ENCODE assay signal across 36 cellular contexts in the genomic region with DNA sequence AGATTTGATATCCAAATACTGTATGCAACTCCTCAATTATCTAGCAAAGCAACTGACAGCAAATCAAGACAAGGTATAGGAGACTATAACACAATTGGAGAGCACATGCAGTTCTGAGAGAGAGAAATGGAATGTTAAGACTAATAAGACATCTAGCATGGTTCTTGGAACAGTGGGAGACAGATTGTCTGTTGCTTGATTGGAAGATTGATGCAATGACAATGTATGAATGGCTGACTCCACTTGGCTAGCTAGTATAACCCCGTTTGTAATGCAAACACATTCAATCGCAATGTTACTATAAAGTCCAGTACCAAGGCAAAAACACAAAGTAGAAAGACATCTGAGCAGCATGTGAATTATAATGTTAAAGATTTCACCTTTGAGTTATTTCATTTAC.
DNase-seq lines count a peak whose midpoint lies in the region; ATAC-seq, FAIRE-seq and TF ChIP-seq lines count a peak whose summit lies in the region.
"Had no signal": no experiment of that assay in that cellular context is flagged by ENCODE, and none has a peak within 500 bp of the region (broad histone marks: within the 10 kb centered on the region; RNA-seq: fewer than 3 reads in every experiment).

No MANE protein-coding gene starts in this region.

- no peak overlapping the region for H4K91ac ChIP-seq in neuronal stem cell (ENCODE audit: low read depth, low read length, poor library complexity)

- no peaks in the 10 kb centered on the region for H3K79me1 ChIP-seq in neuronal stem cell (ENCODE audit: low read depth, low read length)

- no peaks in the 10 kb centered on the region for H3K27me3 Mint-ChIP-seq in activated CD4-positive, alpha-beta T cell treated with anti-CD3 and anti-CD28 coated beads, Interleukin-2, amount 10 ng/mL, durations not matched to agents 24 days and 14 days
- H3K27me3 Mint-ChIP-seq: B cell; CD4-positive, alpha-beta memory T cell; CD4-positive, alpha-beta T cell; CD4-positive, CD25-positive, alpha-beta regulatory T cell; CD8-positive, alpha-beta memory T cell had no signal

- H3K23ac ChIP-seq in neuronal stem cell (ENCODE audit: low read depth, low read length, poor library complexity) = no peak overlapping the region

- no peaks in the 10 kb centered on the region for H3K4me1 Mint-ChIP-seq in activated CD4-positive, alpha-beta T cell treated with anti-CD3 and anti-CD28 coated beads, Interleukin-2, amount 10 ng/mL, durations not matched to agents 24 days and 14 days
- H3K4me1 Mint-ChIP-seq: B cell; CD14-positive monocyte; CD4-positive, alpha-beta memory T cell; CD4-positive, CD25-positive, alpha-beta regulatory T cell; CD8-positive, alpha-beta memory T cell had no signal

- H3K36me3 Mint-ChIP-seq in activated CD4-positive, alpha-beta T cell treated with anti-CD3 and anti-CD28 coated beads, Interleukin-2, amount 10 ng/mL, durations not matched to agents 24 days and 14 days (ENCODE audit: low read depth) = no peaks in the 10 kb centered on the region
- H3K36me3 Mint-ChIP-seq: CD14-positive monocyte; CD4-positive, alpha-beta memory T cell; CD4-positive, CD25-positive, alpha-beta regulatory T cell; CD8-positive, alpha-beta memory T cell; CD8-positive, alpha-beta T cell had no signal

- H3K27ac Mint-ChIP-seq in activated CD4-positive, alpha-beta T cell treated with anti-CD3 and anti-CD28 coated beads, Interleukin-2, amount 10 ng/mL, durations not matched to agents 24 days and 14 days = no peak overlapping the region
- H3K27ac Mint-ChIP-seq: B cell; CD14-positive monocyte; CD4-positive, alpha-beta memory T cell; CD4-positive, alpha-beta T cell; CD4-positive, CD25-positive, alpha-beta regulatory T cell; CD8-positive, alpha-beta memory T cell; CD8-positive, alpha-beta T cell had no signal

- peaks cover 3% of the 10 kb centered on the region for H3F3A ChIP-seq in neural cell (ENCODE audit: insufficient read depth, low read length, poor library complexity, severe bottlenecking)

- peak; percentile 35 for FAIRE-seq in D721Med (lab: Jason Lieb, UNC)
- peak; percentile 5 for FAIRE-seq in GM12891 (lab: Jason Lieb, UNC)
- FAIRE-seq: A204.1, A549 had no signal

- no peak overlapping the region for H3K18ac ChIP-seq in neuronal stem cell (ENCODE audit: low read length)

- no peak overlapping the region for H3K4ac ChIP-seq in neuronal stem cell (ENCODE audit: low read length)

- H4K20me1 ChIP-seq in neural cell (ENCODE audit: insufficient read depth) = no peaks in the 10 kb centered on the region
- H4K20me1 ChIP-seq: BLaER1; BLaER1 treated with 17β-estradiol and CSF1 and Interleukin-3, amounts not matched to agents 10 nM and 100 nM had no signal

- H2BK15ac ChIP-seq in neuronal stem cell (ENCODE audit: low read length) = no peak overlapping the region

- H2BK12ac ChIP-seq in neuronal stem cell (ENCODE audit: low read length) = no peak overlapping the region

- ATAC-seq in activated CD4-positive, CD25-positive, alpha-beta regulatory T cell treated with anti-CD3 and anti-CD28 coated beads, Interleukin-2, amount 50 U/mL, for 24 hours = no peak
- ATAC-seq: A549; CD8-positive, alpha-beta T cell had no signal

- H3K27ac ChIP-seq in neural cell (ENCODE audit: low read length) (peak overlapping the region; percentile 17), neuronal stem cell (replicated peaks; ENCODE audit: low read length) (no peak overlapping the region)
- H3K27ac ChIP-seq: 22Rv1; A549; BLaER1; BLaER1 treated with 17β-estradiol and CSF1 and Interleukin-3, amounts not matched to agents 10 nM and 100 nM; C4-2B had no signal

- peak; percentile 85 for TF ChIP-seq EP300 in neural cell (conservative IDR thresholded peaks at IDR 0.05; ENCODE audit: poor library complexity, severe bottlenecking)

- no peak for TF ChIP-seq RAD21 in neural cell (conservative IDR thresholded peaks at IDR 0.05)

- H3K9me3 ChIP-seq in neural cell (ENCODE audit: low read length) = no peaks in the 10 kb centered on the region
- no peaks in the 10 kb centered on the region for H3K9me3 ChIP-seq in neuronal stem cell (replicated peaks in 1 of 2; ENCODE audit: control insufficient read depth in 2 of 2, insufficient read depth in 1 of 2, low read depth in 1 of 2, low read length in 2 of 2)
- H3K9me3 ChIP-seq: BE2C, BLaER1, Caco-2 had no signal

- H3K36me3 ChIP-seq in neural cell (ENCODE audit: insufficient read depth, low read length) (no peaks in the 10 kb centered on the region), neuronal stem cell (replicated peaks in 1 of 2; ENCODE audit: control insufficient read depth in 2 of 2, insufficient read depth in 2 of 2, low read length in 2 of 2) (no peaks in the 10 kb centered on the region)
- H3K36me3 ChIP-seq: BE2C; BLaER1; BLaER1 treated with 17β-estradiol and CSF1 and Interleukin-3, amounts not matched to agents 10 nM and 100 nM had no signal

- H2AFZ ChIP-seq in neural cell (ENCODE audit: low read depth, low read length) (no peak overlapping the region), neuronal stem cell (ENCODE audit: low read length) (peak overlapping the region; percentile 32)

- H3K9me3 Mint-ChIP-seq in activated CD4-positive, alpha-beta T cell treated with anti-CD3 and anti-CD28 coated beads, Interleukin-2, amount 10 ng/mL, durations not matched to agents 24 days and 14 days = no peaks in the 10 kb centered on the region

- no peak overlapping the region for H3K14ac ChIP-seq in neuronal stem cell (ENCODE audit: low read length)

- no peak overlapping the region for H2BK120ac ChIP-seq in neuronal stem cell (ENCODE audit: low read depth, low read length)

- TF ChIP-seq CTCF in D721Med (IDR thresholded peaks at IDR 0.05; ENCODE audit: insufficient read depth, missing control alignments) (no peak), neural cell (IDR thresholded peaks at IDR 0.05; ENCODE audit: poor library complexity, severe bottlenecking) (no peak)

- no CpG with 5 or more reads among the region's 2 CpGs for WGBS in neuronal stem cell (ENCODE audit: extremely low coverage in 2 of 2, insufficient read length in 2 of 2, insufficient replicate concordance in 1 of 2), 2 donors

- no peak overlapping the region for H3K4me3 Mint-ChIP-seq in activated CD4-positive, alpha-beta T cell treated with anti-CD3 and anti-CD28 coated beads, Interleukin-2, amount 10 ng/mL, durations not matched to agents 24 days and 14 days
- H3K4me3 Mint-ChIP-seq: B cell; CD14-positive monocyte; CD4-positive, alpha-beta memory T cell; CD4-positive, alpha-beta T cell; CD4-positive, CD25-positive, alpha-beta regulatory T cell; CD8-positive, alpha-beta memory T cell; CD8-positive, alpha-beta T cell had no signal

- H3K79me2 ChIP-seq in neural cell (replicated peaks; ENCODE audit: insufficient read depth, low read length) = no peaks in the 10 kb centered on the region

- H2AK5ac ChIP-seq in neuronal stem cell (ENCODE audit: low read depth, low read length) = no peak overlapping the region

- intact Hi-C loops in activated CD4-positive, alpha-beta T cell treated with anti-CD3 and anti-CD28 coated beads, Interleukin-2, amount 10 ng/mL, durations not matched to agents 24 days and 14 days (cut with micrococcal nuclease) = no loop called here

- no peaks in the 10 kb centered on the region for H3K4me1 ChIP-seq in neuronal stem cell (ENCODE audit: control insufficient read depth in 2 of 2, insufficient read depth in 1 of 2, low read depth in 1 of 2, low read length in 2 of 2)
- H3K4me1 ChIP-seq: A549; BE2C; BLaER1; BLaER1 treated with 17β-estradiol and CSF1 and Interleukin-3, amounts not matched to agents 10 nM and 100 nM; Caco-2 had no signal

- H3K27me3 ChIP-seq in neural cell (ENCODE audit: insufficient read depth, low read depth, low read length) (no peaks in the 10 kb centered on the region), neuronal stem cell (ENCODE audit: control insufficient read depth in 3 of 3, insufficient read depth in 3 of 3, low read depth in 1 of 3, low read length in 3 of 3) (no peaks in the 10 kb centered on the region)
- H3K27me3 ChIP-seq: BE2C; BLaER1; BLaER1 treated with 17β-estradiol and CSF1 and Interleukin-3, amounts not matched to agents 10 nM and 100 nM had no signal

- no peak overlapping the region for H4K8ac ChIP-seq in neuronal stem cell (ENCODE audit: low read depth, low read length)

- H3K9ac ChIP-seq in neural cell (ENCODE audit: low read length) (no peak overlapping the region), neuronal stem cell (ENCODE audit: low read depth, low read length, poor library complexity) (no peak overlapping the region)
- H3K9ac ChIP-seq: BLaER1; BLaER1 treated with 17β-estradiol and CSF1 and Interleukin-3, amounts not matched to agents 10 nM and 100 nM had no signal

- no peak for DNase-seq in D721Med (ENCODE audit: insufficient read length, low spot score)
- no peak for DNase-seq in GM12891 (ENCODE audit: insufficient read length, low spot score)
- DNase-seq in neuronal stem cell (ENCODE audit: low spot score) = no peak
- DNase-seq in NCI-H526 treated with DMSO at 0.1 percent for 48 hours (lab: John Stamatoyannopoulos, UW) = no peak
- DNase-seq in activated CD4-positive, alpha-beta T cell treated with anti-CD3 and anti-CD28 coated beads, Interleukin-2, amount 10 ng/mL, durations not matched to agents 24 days and 14 days = no peak
- DNase-seq in activated CD4-positive, CD25-positive, alpha-beta regulatory T cell treated with anti-CD3 and anti-CD28 coated beads, Interleukin-2, amount 50 U/mL, for 72 hours = no peak
- DNase-seq: 8988T; ACHN; AML-193; BE2C; C1 segment of cervical spinal cord; Caco-2; Calu3; CD4-positive, alpha-beta memory T cell; CD4-positive, alpha-beta T cell; CD4-positive, CD25-positive, alpha-beta regulatory T cell; CD8-positive, alpha-beta memory T cell; CD8-positive, alpha-beta T cell; COR-L47; DMS 273 treated with DMSO at 0.1 percent for 48 hours; DMS153; DMS53; DMS79; DMS79 treated with DMSO at 0.1 percent for 48 hours; DND-41; EL had no signal

- H3K4me3 ChIP-seq in neural cell (ENCODE audit: low read length) (no peak overlapping the region), neuronal stem cell (ENCODE audit: low read length in 2 of 2) (no peak overlapping the region)
- H3K4me3 ChIP-seq: A549; BLaER1; BLaER1 treated with 17β-estradiol and CSF1 and Interleukin-3, amounts not matched to agents 10 nM and 100 nM had no signal

- H3K4me2 ChIP-seq in neural cell (ENCODE audit: low read length) (no peak overlapping the region), neuronal stem cell (ENCODE audit: insufficient read depth, low read length, poor library complexity, severe bottlenecking) (no peak overlapping the region)
- H3K4me2 ChIP-seq: A549; BLaER1; BLaER1 treated with 17β-estradiol and CSF1 and Interleukin-3, amounts not matched to agents 10 nM and 100 nM had no signal

- H2BK5ac ChIP-seq in neuronal stem cell (ENCODE audit: low read length) = no peak overlapping the region

- TF ChIP-seq POLR2A in GM12891 (IDR thresholded peaks at IDR 0.05; ENCODE audit: low read depth, low read length) = no peak

- no peaks in the 10 kb centered on the region for H3K9me2 ChIP-seq in neural cell (ENCODE audit: insufficient read depth, low read length)

TF ChIP-seq in GM12891, 5 proteins besides CTCF, POLR2A, EP300 and RAD21 (continues in another document):
- no peak for TF ChIP-seq PAX5 (IDR thresholded peaks at IDR 0.05; ENCODE audit: insufficient read depth, low read length, severe bottlenecking)
- no peak for TF ChIP-seq POU2F2 (IDR thresholded peaks at IDR 0.05; ENCODE audit: low read depth, low read length)

TF ChIP-seq in neural cell, 6 proteins besides CTCF, POLR2A, EP300 and RAD21 (continues in another document):
- TF ChIP-seq POLR2AphosphoS5 (IDR thresholded peaks at IDR 0.05) (peak; percentile 61), TAF1 (IDR thresholded peaks at IDR 0.05; ENCODE audit: low read depth) (no peak)
